8 cellular contexts compared by ENCODE assay signal in genomic region chr6:138593100-138593877, GRCh38.
DNase-seq lines count a peak whose midpoint lies in the region; ATAC-seq and TF ChIP-seq lines count a peak whose summit lies in the region.

No MANE protein-coding gene starts in this region.

- no peaks in the 10 kb centered on the region for H3K27me3 Mint-ChIP-seq in CD8-positive, alpha-beta T cell (ENCODE audit: low read depth)
- H3K27me3 Mint-ChIP-seq in T-helper 1 cell treated with Interleukin-12 subunit alpha and Interleukin-12 subunit beta and Interleukin-4 antibody, amounts not matched to agents 30 μg/mL and 1 μg/mL, for 36 hours (ENCODE audit: low read depth) = no peaks in the 10 kb centered on the region
- peaks cover 4% of the 10 kb centered on the region for H3K27me3 Mint-ChIP-seq in memory B cell
- H3K27me3 Mint-ChIP-seq in stimulated activated naive CD8-positive, alpha-beta T cell treated with anti-CD3 and anti-CD28 coated beads, Interleukin-15, amount 100 ng/mL, for 72 hours = no peaks in the 10 kb centered on the region

- peak in 2 of 7 experiments; percentile 14 to 38 for DNase-seq in CD8-positive, alpha-beta T cell
- DNase-seq in GM20000 (ENCODE audit: low spot score) = peak; percentile 51
- DNase-seq in memory B cell (ENCODE audit: low spot score in 2 of 2) = no peak
- DNase-seq in stimulated activated naive CD8-positive, alpha-beta T cell treated with anti-CD3 and anti-CD28 coated beads, Interleukin-15, amount 100 ng/mL, for 72 hours = peak; percentile 47 to 60
- no peak for DNase-seq in cerebellar cortex (ENCODE audit: low spot score)

- no peaks in the 10 kb centered on the region for H3K36me3 Mint-ChIP-seq in CD8-positive, alpha-beta T cell
- no peaks in the 10 kb centered on the region for H3K36me3 Mint-ChIP-seq in T-helper 1 cell treated with Interleukin-12 subunit alpha and Interleukin-12 subunit beta and Interleukin-4 antibody, amounts not matched to agents 30 μg/mL and 1 μg/mL, for 36 hours (ENCODE audit: low read depth)
- no peaks in the 10 kb centered on the region for H3K36me3 Mint-ChIP-seq in memory B cell

- H3K4me3 ChIP-seq in CD8-positive, alpha-beta T cell (ENCODE audit: low read depth, low read length) = no peak overlapping the region

- intact Hi-C loops in CD8-positive, alpha-beta T cell (cut with DNase I, micrococcal nuclease) = loop anchor here in 1 of 2 experiments (5.0 kb wide), 1 partner anchor 769 kb away; no protein-coding TSS in a partner anchor

- POLR2A ChIA-PET in CD8-positive, alpha-beta T cell (lab: Charles Lee) = no interaction called here

- peaks cover 19% of the 10 kb centered on the region for H3K4me1 Mint-ChIP-seq in CD8-positive, alpha-beta T cell (ENCODE audit: low read depth)
- H3K4me1 Mint-ChIP-seq in T-helper 1 cell treated with Interleukin-12 subunit alpha and Interleukin-12 subunit beta and Interleukin-4 antibody, amounts not matched to agents 30 μg/mL and 1 μg/mL, for 36 hours (ENCODE audit: low read depth) = peaks cover 26% of the 10 kb centered on the region
- peaks cover 16% of the 10 kb centered on the region for H3K4me1 Mint-ChIP-seq in memory B cell
- H3K4me1 Mint-ChIP-seq in stimulated activated naive CD8-positive, alpha-beta T cell treated with anti-CD3 and anti-CD28 coated beads, Interleukin-15, amount 100 ng/mL, for 72 hours = peaks cover 52% of the 10 kb centered on the region

- no peaks in the 10 kb centered on the region for H3K9me3 ChIP-seq in CD8-positive, alpha-beta T cell (ENCODE audit: low read length)

- no peak for TF ChIP-seq CTCF in CD8-positive, alpha-beta T cell (IDR thresholded peaks at IDR 0.05)
- no peak for TF ChIP-seq CTCF in GM20000 (IDR thresholded peaks at IDR 0.05; ENCODE audit: extremely low read depth, missing control alignments)

- peak overlapping the region; percentile 51 for H3K4me3 Mint-ChIP-seq in CD8-positive, alpha-beta T cell
- H3K4me3 Mint-ChIP-seq in T-helper 1 cell treated with Interleukin-12 subunit alpha and Interleukin-12 subunit beta and Interleukin-4 antibody, amounts not matched to agents 30 μg/mL and 1 μg/mL, for 36 hours = peak overlapping the region; percentile 25
- peak overlapping the region; percentile 60 for H3K4me3 Mint-ChIP-seq in memory B cell
- peak overlapping the region; percentile 76 to 78 for H3K4me3 Mint-ChIP-seq in stimulated activated naive CD8-positive, alpha-beta T cell treated with anti-CD3 and anti-CD28 coated beads, Interleukin-15, amount 100 ng/mL, for 72 hours

- no peak overlapping the region for H3K27ac ChIP-seq in CD8-positive, alpha-beta T cell (ENCODE audit: low read depth, low read length)
- H3K27ac ChIP-seq in cingulate gyrus (ENCODE audit: low read depth, low read length) = peak overlapping the region; percentile 13

- no peaks in the 10 kb centered on the region for H3K27me3 ChIP-seq in CD8-positive, alpha-beta T cell (ENCODE audit: insufficient read depth, low read length)

- H3K36me3 ChIP-seq in CD8-positive, alpha-beta T cell (ENCODE audit: insufficient read depth, low read length) = no peaks in the 10 kb centered on the region

- no peaks in the 10 kb centered on the region for H3K9me3 Mint-ChIP-seq in CD8-positive, alpha-beta T cell
- no peaks in the 10 kb centered on the region for H3K9me3 Mint-ChIP-seq in T-helper 1 cell treated with Interleukin-12 subunit alpha and Interleukin-12 subunit beta and Interleukin-4 antibody, amounts not matched to agents 30 μg/mL and 1 μg/mL, for 36 hours
- H3K9me3 Mint-ChIP-seq in memory B cell = no peaks in the 10 kb centered on the region
- H3K9me3 Mint-ChIP-seq in stimulated activated naive CD8-positive, alpha-beta T cell treated with anti-CD3 and anti-CD28 coated beads, Interleukin-15, amount 100 ng/mL, for 72 hours = no peaks in the 10 kb centered on the region

- CTCF ChIA-PET in CD8-positive, alpha-beta T cell (lab: Charles Lee) = interaction anchor here (1.1 to 2.2 kb wide), 2 partner anchors 173 to 478 kb away, joined by 4 to 5 read pairs; no protein-coding TSS in a partner anchor

- ATAC-seq in CD8-positive, alpha-beta T cell = peak; percentile 83
- ATAC-seq in HG03520 (IDR thresholded peaks at IDR 0.05; ENCODE audit: unreplicated experiment) (peak; percentile 77), memory B cell (ENCODE audit: low read depth) (peak; percentile 61)
- ATAC-seq in stimulated activated naive CD8-positive, alpha-beta T cell treated with anti-CD3 and anti-CD28 coated beads, Interleukin-15, amount 100 ng/mL, for 72 hours = peak; percentile 96

- peaks cover 10% of the 10 kb centered on the region for H3K4me1 ChIP-seq in CD8-positive, alpha-beta T cell (ENCODE audit: insufficient read depth, low read length)

- H3K27ac Mint-ChIP-seq in CD8-positive, alpha-beta T cell = no peak overlapping the region
- peak overlapping the region; percentile 43 for H3K27ac Mint-ChIP-seq in T-helper 1 cell treated with Interleukin-12 subunit alpha and Interleukin-12 subunit beta and Interleukin-4 antibody, amounts not matched to agents 30 μg/mL and 1 μg/mL, for 36 hours
- H3K27ac Mint-ChIP-seq in memory B cell = peak overlapping the region; percentile 21
- peak overlapping the region; percentile 19 to 90 for H3K27ac Mint-ChIP-seq in stimulated activated naive CD8-positive, alpha-beta T cell treated with anti-CD3 and anti-CD28 coated beads, Interleukin-15, amount 100 ng/mL, for 72 hours

Comparison
In these comparisons a context has a peak if more than half of its experiments do, and no peak if none do; other contexts are left out.
1. DNase-seq: peak in GM20000 (single experiment) and stimulated activated naive CD8-positive, alpha-beta T cell treated with anti-CD3 and anti-CD28 coated beads, Interleukin-15, amount 100 ng/mL, for 72 hours (2 of 2); none in memory B cell (0 of 2) and cerebellar cortex (single experiment).
2. H3K4me3 Mint-ChIP-seq: peak in every context shown above with its lines; median percentile 77 in stimulated activated naive CD8-positive, alpha-beta T cell treated with anti-CD3 and anti-CD28 coated beads, Interleukin-15, amount 100 ng/mL, for 72 hours; 60 in memory B cell; 51 in CD8-positive, alpha-beta T cell; 25 in T-helper 1 cell treated with Interleukin-12 subunit alpha and Interleukin-12 subunit beta and Interleukin-4 antibody, amounts not matched to agents 30 μg/mL and 1 μg/mL, for 36 hours.
3. Peak in every context shown above with its lines, with median percentiles within 50 percentile points of each other: ATAC-seq.